Comparison of ENCODE assay signal across 17 cellular contexts in the genomic region with DNA sequence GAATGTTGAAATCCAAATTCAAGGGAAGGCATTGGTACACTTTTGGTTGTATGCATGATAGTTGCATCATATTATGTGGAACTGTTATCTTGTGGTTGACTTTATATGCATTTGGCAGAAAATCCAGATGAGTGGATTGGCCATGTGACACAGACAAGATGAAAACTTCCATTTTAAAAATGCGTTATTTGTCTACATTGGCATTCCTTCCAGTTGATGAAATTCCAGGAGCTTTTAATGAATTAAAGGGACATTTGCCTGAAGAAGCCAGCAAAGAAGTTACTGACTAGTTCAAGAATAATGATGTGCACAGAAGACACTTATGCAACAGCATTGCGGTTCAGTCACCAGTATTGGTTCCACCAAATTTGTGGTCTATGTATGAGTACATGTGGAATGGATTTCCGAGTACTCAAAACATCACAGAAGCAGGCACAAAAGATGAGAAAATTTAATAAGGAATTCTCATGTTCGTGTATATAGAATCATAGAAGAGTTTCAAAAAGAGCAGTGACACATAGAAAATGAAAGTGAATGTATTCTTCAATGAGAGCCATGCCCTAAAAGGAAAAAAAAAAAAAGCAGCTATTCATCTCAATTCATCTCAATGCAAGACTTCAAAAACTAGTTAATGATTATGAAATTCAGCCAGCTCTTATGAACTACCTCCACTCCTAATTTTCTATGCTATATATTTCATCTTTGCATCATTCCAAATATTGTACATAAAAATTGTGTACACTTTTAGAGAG.
DNase-seq lines count a peak whose midpoint lies in the region; ATAC-seq and TF ChIP-seq lines count a peak whose summit lies in the region.
"Had no signal": no experiment of that assay in that cellular context is flagged by ENCODE, and none has a peak within 500 bp of the region (broad histone marks: within the 10 kb centered on the region; RNA-seq: fewer than 3 reads in every experiment).

No MANE protein-coding gene starts in this region.

- no peaks in the 10 kb centered on the region for H3K4me1 ChIP-seq in OCI-LY3 (ENCODE audit: low read length)
- H3K4me1 ChIP-seq: lower lobe of right lung, pancreas had no signal

- POLR2A ChIA-PET in BJ (lab: Charles Lee), result interaction anchor here (0.6 kb wide), 1 partner anchor 18 kb away, joined by 4 read pairs; no protein-coding TSS in a partner anchor

- peak overlapping the region; percentile 55 for H3K27ac Mint-ChIP-seq in HFFc6
- H3K27ac Mint-ChIP-seq: activated naive CD4-positive, alpha-beta T cell treated with anti-CD3 and anti-CD28 coated beads, Interleukin-2, amount 50 U/mL, for 24 hours; CD8-positive, alpha-beta memory T cell had no signal

- H3K79me2 ChIP-seq in OCI-LY3 (ENCODE audit: low read length), result no peaks in the 10 kb centered on the region

- ATAC-seq in GM18868 (IDR thresholded peaks at IDR 0.05; ENCODE audit: unreplicated experiment), result no peak
- ATAC-seq: lower lobe of right lung had no signal

- H3K27me3 ChIP-seq in BJ (ENCODE audit: control insufficient read depth, insufficient read depth, low read length) (no peaks in the 10 kb centered on the region), OCI-LY3 (ENCODE audit: low read depth, low read length) (no peaks in the 10 kb centered on the region)
- H3K27me3 ChIP-seq: pancreas had no signal

- H3K4me3 ChIP-seq in BJ (ENCODE audit: low read depth, low read length) (no peak overlapping the region), OCI-LY3 (ENCODE audit: low read length) (no peak overlapping the region), fibroblast of pulmonary artery (replicated peaks; ENCODE audit: low read depth, low read length) (no peak overlapping the region)
- H3K4me3 ChIP-seq: lower lobe of right lung, pancreas had no signal

- no peaks in the 10 kb centered on the region for H4K20me1 ChIP-seq in OCI-LY3 (ENCODE audit: insufficient read depth, low read length)

- H3K9me3 ChIP-seq in OCI-LY3 (ENCODE audit: insufficient read depth, low read length), result no peaks in the 10 kb centered on the region
- H3K9me3 ChIP-seq: lower lobe of right lung, pancreas had no signal

- CTCF ChIA-PET in BJ (lab: Yijun Ruan, JAX), result interaction anchor here (0.6 to 1.1 kb wide), 2 partner anchors 22 to 101 kb away, joined by 3 to 4 read pairs; no protein-coding TSS in a partner anchor

- H3K9ac ChIP-seq in OCI-LY3 (ENCODE audit: low read length), result no peak overlapping the region

- peak overlapping the region; percentile 79 for H3K4me3 Mint-ChIP-seq in HFFc6
- H3K4me3 Mint-ChIP-seq: activated naive CD4-positive, alpha-beta T cell treated with anti-CD3 and anti-CD28 coated beads, Interleukin-2, amount 50 U/mL, for 24 hours had no signal

- 0 out of 2 replicates have a peak, but pooled peaks cover 4% of the 10 kb centered on the region for H3K27me3 Mint-ChIP-seq in HFFc6 (ENCODE audit: insufficient read depth)

- H3K9me3 Mint-ChIP-seq in HFFc6, result no peaks in the 10 kb centered on the region
- H3K9me3 Mint-ChIP-seq: activated naive CD4-positive, alpha-beta T cell treated with anti-CD3 and anti-CD28 coated beads, Interleukin-2, amount 50 U/mL, for 24 hours; CD8-positive, alpha-beta memory T cell had no signal

- peak overlapping the region; percentile 30; the same call in 1 of the 2 replicates for H3K4me2 ChIP-seq in OCI-LY3 (ENCODE audit: low read length)

- H2AFZ ChIP-seq in OCI-LY3 (ENCODE audit: low read depth, low read length), result no peak overlapping the region

- TF ChIP-seq CTCF in BJ (IDR thresholded peaks at IDR 0.05; ENCODE audit: insufficient read depth, low read depth, low read length) (no peak), HFFc6 (IDR thresholded peaks at IDR 0.05) (no peak), OCI-LY3 (IDR thresholded peaks at IDR 0.05; ENCODE audit: low read depth, low read length) (no peak), fibroblast of pulmonary artery (IDR thresholded peaks at IDR 0.05; ENCODE audit: low read length, missing control alignments) (no peak)

- no peaks in the 10 kb centered on the region for H3K36me3 Mint-ChIP-seq in HFFc6 (ENCODE audit: low read depth)
- H3K36me3 Mint-ChIP-seq: activated naive CD4-positive, alpha-beta T cell treated with anti-CD3 and anti-CD28 coated beads, Interleukin-2, amount 50 U/mL, for 24 hours; CD8-positive, alpha-beta memory T cell had no signal

- DNase-seq in BJ (ENCODE audit: low read depth), result peak; percentile 96
- DNase-seq in HFFc6, result peak; percentile 87
- peak; percentile 89 for DNase-seq in fibroblast of pulmonary artery (ENCODE audit: low read depth)
- DNase-seq in DMS53 treated with DMSO at 0.1 percent for 48 hours (lab: John Stamatoyannopoulos, UW; ENCODE audit: unreplicated experiment), result no peak
- DNase-seq in activated naive CD4-positive, alpha-beta T cell (lab: John Stamatoyannopoulos, UW), result no peak
- no peak for DNase-seq in LoVo (ENCODE audit: low spot score)
- DNase-seq: CD8-positive, alpha-beta memory T cell; hippocampal formation; lower lobe of right lung; NCI-H526; pancreas; stimulated activated CD4-positive, alpha-beta T cell treated with anti-CD3 and anti-CD28 coated beads, Interleukin-1b, Interleukin-23, amount 100 ng/mL, for 48 hours; stimulated activated naive CD4-positive, alpha-beta T cell; SW 1271 had no signal

- peaks cover 43% of the 10 kb centered on the region for H3K4me1 Mint-ChIP-seq in HFFc6 (ENCODE audit: low read depth)

- H3K36me3 ChIP-seq in BJ (ENCODE audit: control insufficient read depth, insufficient read depth, low read length) (no peaks in the 10 kb centered on the region), OCI-LY3 (replicated peaks; ENCODE audit: low read depth, low read length) (no peaks in the 10 kb centered on the region)
- H3K36me3 ChIP-seq: lower lobe of right lung, pancreas had no signal

- H3K27ac ChIP-seq in OCI-LY3 (ENCODE audit: low read length), result no peak overlapping the region
- H3K27ac ChIP-seq: lower lobe of right lung, pancreas had no signal

Comparison
In these comparisons a context has a peak if more than half of its experiments do, and no peak if none do; other contexts are left out.
1. DNase-seq: peak in BJ (single experiment), HFFc6 (single experiment) and fibroblast of pulmonary artery (single experiment); none in DMS53 treated with DMSO at 0.1 percent for 48 hours (single experiment), activated naive CD4-positive, alpha-beta T cell (0 of 4) and LoVo (single experiment).